11 cellular contexts compared by ENCODE assay signal in the genomic region with DNA sequence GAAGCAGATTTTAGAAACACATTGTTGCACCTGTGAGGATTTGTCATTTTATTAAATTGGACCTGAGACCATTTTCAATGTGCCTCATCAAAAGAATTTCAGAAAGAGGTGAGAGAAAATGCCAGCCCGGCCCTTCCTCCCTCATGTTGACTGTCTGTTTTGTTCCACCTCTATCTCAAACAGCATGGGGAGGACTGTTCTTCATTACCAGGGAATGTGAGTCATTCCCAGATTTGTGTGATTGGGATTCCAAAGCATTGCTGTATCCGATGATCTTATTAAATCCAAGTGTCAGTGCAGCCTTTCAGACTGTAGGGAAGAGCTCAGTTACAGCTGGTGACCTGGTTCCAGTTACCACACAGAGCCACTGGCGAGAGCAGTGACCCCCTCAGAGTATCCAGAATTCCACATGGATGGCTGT. TPM values are rescaled to one million over a fixed set of nuclear protein-coding genes. Genes with fewer than 3 reads are reported as not detected.
DNase-seq lines count a peak whose midpoint lies in the region; ATAC-seq and TF ChIP-seq lines count a peak whose summit lies in the region.
"Had no signal": no experiment of that assay in that cellular context is flagged by ENCODE, and none has a peak within 500 bp of the region (broad histone marks: within the 10 kb centered on the region; RNA-seq: fewer than 3 reads in every experiment).

No MANE protein-coding gene starts in this region.

- no peak overlapping the region for H3K4me3 ChIP-seq in AG04450 (ENCODE audit: low read depth, low read length)

- POLR2A ChIA-PET in AG04450 (lab: Yijun Ruan, JAX), result interaction anchor here (1.6 kb wide), 1 partner anchor 23 kb away, joined by 6 read pairs; no protein-coding TSS in a partner anchor

- no peaks in the 10 kb centered on the region for H3K9me3 ChIP-seq in AG04450 (ENCODE audit: control insufficient read depth, insufficient read depth, low read length)

- TF ChIP-seq CTCF in AG04450 (IDR thresholded peaks at IDR 0.05; ENCODE audit: low read depth, low read length), result no peak
- no peak for TF ChIP-seq CTCF in omental fat pad (IDR thresholded peaks at IDR 0.05)

- ATAC-seq in omental fat pad (ENCODE audit: low FRiP score) (peak; percentile 85), HG03354 (IDR thresholded peaks at IDR 0.05; ENCODE audit: poor library complexity, severe bottlenecking, unreplicated experiment) (no peak), HG03159 (IDR thresholded peaks at IDR 0.05; ENCODE audit: unreplicated experiment) (no peak)

- H3K27ac ChIP-seq in AG04450 (ENCODE audit: low read depth, low read length), result peak overlapping the region; percentile 59

- peaks cover 3% of the 10 kb centered on the region for H3K27me3 ChIP-seq in AG04450 (ENCODE audit: control insufficient read depth, insufficient read depth, low read length)

- DNase-seq in AG04450 (ENCODE audit: low read depth, low spot score) (peak; percentile 23), NCI-H226 (peak; percentile 40), fibroblast of the conjunctiva (ENCODE audit: low read depth) (peak; percentile 57), omental fat pad (ENCODE audit: low spot score) (no peak), CD1c-positive myeloid dendritic cell (ENCODE audit: extremely low spot score) (no peak)
- DNase-seq in stimulated activated naive CD4-positive, alpha-beta T cell (lab: John Stamatoyannopoulos, UW), result no peak
- DNase-seq: Kasumi-1, NCI-H2171, RPMI8226 had no signal

- CTCF ChIA-PET in AG04450 (lab: Charles Lee), result interaction anchor here (1.1 to 1.3 kb wide), 2 partner anchors 53 to 61 kb away, joined by 3 to 6 read pairs; no protein-coding TSS in a partner anchor

RNA-seq across cellular contexts. Expression of a gene that starts 20.7 kb away (rescaled TPM):
- polyA plus RNA-seq in AG04450 (2011; rRNA removed), result 5.9 and 7.5 TPM in 2 replicates
- polyA minus RNA-seq in AG04450 (2011; rRNA and poly(A)+ RNA removed), result 7.6 and 9.4 TPM in 2 replicates
- 10 to 100 TPM; 11.1 to 23.8 (median 13.9) TPM for total RNA-seq in omental fat pad

RNA-seq across cellular contexts. Expression of a gene that starts 31.9 kb away (rescaled TPM):
- 0.11 and 0.12 TPM in 2 replicates for polyA plus RNA-seq in AG04450 (2011; rRNA removed)
- not detected in 2 replicates for polyA minus RNA-seq in AG04450 (2011; rRNA and poly(A)+ RNA removed)
- total RNA-seq in omental fat pad, result not detected

Comparison
In these comparisons a context has a peak if more than half of its experiments do, and no peak if none do; other contexts are left out.
1. DNase-seq: peak in AG04450 (single experiment), NCI-H226 (single experiment) and fibroblast of the conjunctiva (single experiment); none in omental fat pad (single experiment), stimulated activated naive CD4-positive, alpha-beta T cell (0 of 6) and CD1c-positive myeloid dendritic cell (single experiment).